ENCODE assay signal across 21 cellular contexts in genomic region chr2:178517496-178517895, GRCh38. TPM values are rescaled to one million over a fixed set of nuclear protein-coding genes. Genes with fewer than 3 reads are reported as not detected.
DNase-seq lines count a peak whose midpoint lies in the region; TF ChIP-seq lines count a peak whose summit lies in the region.
"Had no signal": no experiment of that assay in that cellular context is flagged by ENCODE, and none has a peak within 500 bp of the region (broad histone marks: within the 10 kb centered on the region; RNA-seq: fewer than 3 reads in every experiment).

No MANE protein-coding gene starts in this region.

- in situ Hi-C loops in astrocyte of the spinal cord (cut with HindIII; ENCODE audit: low sequenced_read_pairs): no loop called here

- H3K4me3 ChIP-seq in AG10803 (ENCODE audit: low read length) (no peak overlapping the region), astrocyte of the spinal cord (ENCODE audit: low read depth, low read length) (no peak overlapping the region)
- H3K4me3 ChIP-seq: GM12878, GM23338 had no signal

- TF ChIP-seq CTCF in AG10803 (conservative IDR thresholded peaks at IDR 0.05; ENCODE audit: low read length) (no peak), astrocyte of the spinal cord (IDR thresholded peaks at IDR 0.05; ENCODE audit: low read depth, low read length) (no peak)

- POLR2A ChIA-PET in activated CD4-positive, alpha-beta T cell treated with anti-CD3 and anti-CD28 coated beads, Interleukin-2, amount 10 ng/mL, durations not matched to agents 7 days and 5 days (lab: Charles Lee): no interaction called here

- DNase-seq in AG10803 (ENCODE audit: low read depth) (peak; percentile 80), GM04503 (ENCODE audit: low read depth) (peak; percentile 34), astrocyte of the spinal cord (ENCODE audit: low read depth, low spot score) (peak; percentile 9), fibroblast of peridontal ligament (ENCODE audit: extremely low read depth) (peak; percentile 43), DMS153 treated with DMSO at 0.1 percent for 48 hours (lab: John Stamatoyannopoulos, UW; ENCODE audit: unreplicated experiment) (no peak)
- DNase-seq in activated CD4-positive, alpha-beta T cell treated with anti-CD3 and anti-CD28 coated beads, Interleukin-2, amount 10 ng/mL, durations not matched to agents 7 days and 5 days: no peak
- DNase-seq in NK-92 treated with Interleukin-12 subunit alpha and Interleukin-12 subunit beta, amount 100 ng/mL, for 24 hours (lab: John Stamatoyannopoulos, UW): no peak
- DNase-seq: ACHN; BE2C; C1 segment of cervical spinal cord; CD4-positive, CD25-positive, alpha-beta regulatory T cell; CD8-positive, alpha-beta memory T cell; COR-L47; DMS 273 treated with DMSO at 0.1 percent for 48 hours; H7; HFFc6; Kasumi-1; KBM-7 had no signal

- no peak overlapping the region for H3K27ac Mint-ChIP-seq in activated CD4-positive, alpha-beta T cell treated with anti-CD3 and anti-CD28 coated beads, Interleukin-2, amount 10 ng/mL, durations not matched to agents 7 days and 5 days
- H3K27ac Mint-ChIP-seq: GM23338, HFFc6, IgD-negative memory B cell had no signal

- no peaks in the 10 kb centered on the region for H3K27me3 Mint-ChIP-seq in activated CD4-positive, alpha-beta T cell treated with anti-CD3 and anti-CD28 coated beads, Interleukin-2, amount 10 ng/mL, durations not matched to agents 7 days and 5 days
- H3K27me3 Mint-ChIP-seq: CD4-positive, CD25-positive, alpha-beta regulatory T cell; CD8-positive, alpha-beta memory T cell; IgD-negative memory B cell had no signal

- peaks cover 33% of the 10 kb centered on the region for H3K4me1 Mint-ChIP-seq in activated CD4-positive, alpha-beta T cell treated with anti-CD3 and anti-CD28 coated beads, Interleukin-2, amount 10 ng/mL, durations not matched to agents 7 days and 5 days
- H3K4me1 Mint-ChIP-seq: GM23338 had no signal

- H3K36me3 Mint-ChIP-seq in activated CD4-positive, alpha-beta T cell treated with anti-CD3 and anti-CD28 coated beads, Interleukin-2, amount 10 ng/mL, durations not matched to agents 7 days and 5 days (ENCODE audit: low read depth): peaks cover 41% of the 10 kb centered on the region
- H3K36me3 Mint-ChIP-seq: CD4-positive, CD25-positive, alpha-beta regulatory T cell had no signal

- no peak overlapping the region for H3K4me3 Mint-ChIP-seq in activated CD4-positive, alpha-beta T cell treated with anti-CD3 and anti-CD28 coated beads, Interleukin-2, amount 10 ng/mL, durations not matched to agents 7 days and 5 days
- H3K4me3 Mint-ChIP-seq: CD4-positive, CD25-positive, alpha-beta regulatory T cell; CD8-positive, alpha-beta memory T cell; GM23338; HFFc6; IgD-negative memory B cell had no signal

- peaks cover 4% of the 10 kb centered on the region for H3K9me3 Mint-ChIP-seq in activated CD4-positive, alpha-beta T cell treated with anti-CD3 and anti-CD28 coated beads, Interleukin-2, amount 10 ng/mL, durations not matched to agents 7 days and 5 days
- H3K9me3 Mint-ChIP-seq: CD8-positive, alpha-beta memory T cell; GM23338; HFFc6; IgD-negative memory B cell had no signal

- CTCF ChIA-PET in activated CD4-positive, alpha-beta T cell treated with anti-CD3 and anti-CD28 coated beads, Interleukin-2, amount 10 ng/mL, durations not matched to agents 7 days and 5 days (lab: Charles Lee): interaction anchor here (0.6 to 1.5 kb wide), 4 partner anchors 17 to 127 kb away, joined by 4 read pairs; no protein-coding TSS in a partner anchor

RNA-seq across cellular contexts. Expression of gene PLEKHA3, which starts 37.2 kb away (rescaled TPM):
- 10 to 100 TPM; 21.4 to 24.7 TPM for total RNA-seq in activated CD4-positive, alpha-beta T cell treated with anti-CD3 and anti-CD28 coated beads, Interleukin-2, amount 10 ng/mL, durations not matched to agents 7 days and 5 days

RNA-seq across cellular contexts. Expression of gene FKBP7, which starts 39.1 kb away (rescaled TPM):
- 1 to 10 TPM; 1.4 to 2.1 TPM for total RNA-seq in activated CD4-positive, alpha-beta T cell treated with anti-CD3 and anti-CD28 coated beads, Interleukin-2, amount 10 ng/mL, durations not matched to agents 7 days and 5 days

Comparison
In these comparisons a context has a peak if more than half of its experiments do, and no peak if none do; other contexts are left out.
1. DNase-seq: peak in AG10803 (single experiment), GM04503 (single experiment), astrocyte of the spinal cord (single experiment) and fibroblast of peridontal ligament (single experiment); none in activated CD4-positive, alpha-beta T cell treated with anti-CD3 and anti-CD28 coated beads, Interleukin-2, amount 10 ng/mL, durations not matched to agents 7 days and 5 days (single experiment), DMS153 treated with DMSO at 0.1 percent for 48 hours (single experiment) and NK-92 treated with Interleukin-12 subunit alpha and Interleukin-12 subunit beta, amount 100 ng/mL, for 24 hours (single experiment).